In genomic region chr1:235910357-235911299, GRCh38 we compare ENCODE assay signal across 8 cellular contexts. TPM values are rescaled to one million over a fixed set of nuclear protein-coding genes. Genes with fewer than 3 reads are reported as not detected.
A peak's percentile ranks its signal among the peaks of the same experiment; 100 is the strongest.
DNase-seq lines count a peak whose midpoint lies in the region; ATAC-seq and TF ChIP-seq lines count a peak whose summit lies in the region.

No MANE protein-coding gene starts in this region.

- H3K4me1 Mint-ChIP-seq in natural killer cell treated with Interleukin-12 subunit alpha and Interleukin-12 subunit beta and Interleukin-15 and Interleukin-18, amount 100 ng/mL, for 72 hours (ENCODE audit: low read depth in 2 of 2), result peaks cover 4 to 22% of the 10 kb centered on the region in 2 donors
- H3K4me1 Mint-ChIP-seq in natural killer cell, result peaks cover 0 to 5% of the 10 kb centered on the region in 2 donors
- peaks cover 37% of the 10 kb centered on the region for H3K4me1 Mint-ChIP-seq in nephron
- H3K4me1 Mint-ChIP-seq in naive thymus-derived CD8-positive, alpha-beta T cell, result peaks cover 0 to 4% (median under 1%) of the 10 kb centered on the region in 4 donors

- H3K36me3 ChIP-seq in SJSA1, result no peaks in the 10 kb centered on the region

- no peaks in the 10 kb centered on the region for H3K27me3 ChIP-seq in SJSA1 (replicated peaks)

- DNase-seq in natural killer cell treated with Interleukin-12 subunit alpha and Interleukin-12 subunit beta and Interleukin-15 and Interleukin-18, amount 100 ng/mL, for 72 hours (ENCODE audit: low spot score), result no peak
- no peak for DNase-seq in natural killer cell
- peak; percentile 95 to 97 for DNase-seq in SJSA1 (ENCODE audit: low read depth in 1 of 2, low spot score in 2 of 2)
- peak; percentile 15 to 89 for DNase-seq in dermis microvascular lymphatic vessel endothelial cell (ENCODE audit: low read depth in 2 of 2)
- DNase-seq in NCI-H2171 treated with DMSO at 0.1 percent for 48 hours (lab: John Stamatoyannopoulos, UW), result no peak
- DNase-seq in naive thymus-derived CD8-positive, alpha-beta T cell, result no peak
- no peak for DNase-seq in SKM-1 (lab: John Stamatoyannopoulos, UW; ENCODE audit: unreplicated experiment)

- peak overlapping the region in 1 of 2 donors; percentile 51 for H3K27ac Mint-ChIP-seq in natural killer cell treated with Interleukin-12 subunit alpha and Interleukin-12 subunit beta and Interleukin-15 and Interleukin-18, amount 100 ng/mL, for 72 hours
- H3K27ac Mint-ChIP-seq in natural killer cell (no peak overlapping the region), nephron (peak overlapping the region in 2 of 3 experiments; percentile 20 to 54)
- peak overlapping the region in 2 of 10 donors; percentile 37 to 58 for H3K27ac Mint-ChIP-seq in naive thymus-derived CD8-positive, alpha-beta T cell

- H3K9me3 ChIP-seq in SJSA1 (replicated peaks), result no peaks in the 10 kb centered on the region

- H3K27me3 Mint-ChIP-seq in natural killer cell treated with Interleukin-12 subunit alpha and Interleukin-12 subunit beta and Interleukin-15 and Interleukin-18, amount 100 ng/mL, for 72 hours, result no peaks in the 10 kb centered on the region
- no peaks in the 10 kb centered on the region for H3K27me3 Mint-ChIP-seq in natural killer cell (ENCODE audit: low read depth in 2 of 2)
- peaks cover 6% of the 10 kb centered on the region for H3K27me3 Mint-ChIP-seq in nephron (ENCODE audit: low read depth)
- H3K27me3 Mint-ChIP-seq in naive thymus-derived CD8-positive, alpha-beta T cell, result peaks cover 0 to 3% (median 0%) of the 10 kb centered on the region in 5 donors

- peak overlapping the region; percentile 83 for H3K27ac ChIP-seq in SJSA1

- H3K4me1 ChIP-seq in SJSA1 (replicated peaks), result peaks cover 52% of the 10 kb centered on the region

- H3K4me3 Mint-ChIP-seq in natural killer cell treated with Interleukin-12 subunit alpha and Interleukin-12 subunit beta and Interleukin-15 and Interleukin-18, amount 100 ng/mL, for 72 hours, result peak overlapping the region; percentile 23
- H3K4me3 Mint-ChIP-seq in natural killer cell (no peak overlapping the region), nephron (no peak overlapping the region)
- H3K4me3 Mint-ChIP-seq in naive thymus-derived CD8-positive, alpha-beta T cell, result no peak overlapping the region

- H3K9me3 Mint-ChIP-seq in natural killer cell treated with Interleukin-12 subunit alpha and Interleukin-12 subunit beta and Interleukin-15 and Interleukin-18, amount 100 ng/mL, for 72 hours, result no peaks in the 10 kb centered on the region
- no peaks in the 10 kb centered on the region for H3K9me3 Mint-ChIP-seq in natural killer cell
- H3K9me3 Mint-ChIP-seq in nephron, result no peaks in the 10 kb centered on the region
- H3K9me3 Mint-ChIP-seq in naive thymus-derived CD8-positive, alpha-beta T cell, result no peaks in the 10 kb centered on the region

- TF ChIP-seq CTCF in natural killer cell (IDR thresholded peaks at IDR 0.05) (no peak), nephron (IDR thresholded peaks at IDR 0.05; ENCODE audit: unreplicated experiment in 3 of 3) (no peak)

- no peaks in the 10 kb centered on the region for H3K36me3 Mint-ChIP-seq in natural killer cell treated with Interleukin-12 subunit alpha and Interleukin-12 subunit beta and Interleukin-15 and Interleukin-18, amount 100 ng/mL, for 72 hours
- no peaks in the 10 kb centered on the region for H3K36me3 Mint-ChIP-seq in natural killer cell
- no peaks in the 10 kb centered on the region for H3K36me3 Mint-ChIP-seq in nephron (ENCODE audit: low read depth)
- H3K36me3 Mint-ChIP-seq in naive thymus-derived CD8-positive, alpha-beta T cell, result no peaks in the 10 kb centered on the region

- intact Hi-C loops in natural killer cell (cut with micrococcal nuclease), result no loop called here

- POLR2A ChIA-PET in naive thymus-derived CD8-positive, alpha-beta T cell (lab: Charles Lee), result no interaction called here

- ATAC-seq in natural killer cell treated with Interleukin-12 subunit alpha and Interleukin-12 subunit beta and Interleukin-15 and Interleukin-18, amount 100 ng/mL, for 72 hours, result peak; percentile 66 to 90
- no peak for ATAC-seq in natural killer cell
- ATAC-seq in naive thymus-derived CD8-positive, alpha-beta T cell, result no peak

- no peak overlapping the region for H3K4me3 ChIP-seq in SJSA1

RNA-seq across cellular contexts. Expression of gene LYST, which starts 43.9 kb away (rescaled TPM):
- 10 to 100 TPM; 68.8 to 91.2 TPM for total RNA-seq in natural killer cell treated with Interleukin-12 subunit alpha and Interleukin-12 subunit beta and Interleukin-15 and Interleukin-18, amount 100 ng/mL, for 72 hours
- total RNA-seq in natural killer cell (100 to 1,000 TPM in 1 of 3 donors, 10 to 100 TPM in 2; 89.9 to 115 (median 93.6) TPM), dermis microvascular lymphatic vessel endothelial cell (10.3 and 15.4 TPM in 2 replicates)
- total RNA-seq in SJSA1 (2014; rRNA removed; shearing (Covaris generic)), result 4.1 and 8.1 TPM in 2 replicates
- total RNA-seq in naive thymus-derived CD8-positive, alpha-beta T cell, result 10 to 100 TPM; 23.0 to 27.2 TPM
- 10 to 100 TPM in 1 of 3 donors, 1 to 10 TPM in 2; 6.4 to 10.9 (median 6.6) TPM for polyA plus RNA-seq in naive thymus-derived CD8-positive, alpha-beta T cell

Comparison
In these comparisons a context has a peak if more than half of its experiments do, and no peak if none do; other contexts are left out.
1. ATAC-seq: peak in natural killer cell treated with Interleukin-12 subunit alpha and Interleukin-12 subunit beta and Interleukin-15 and Interleukin-18, amount 100 ng/mL, for 72 hours (2 of 2); none in natural killer cell (0 of 3) and naive thymus-derived CD8-positive, alpha-beta T cell (0 of 2).
2. DNase-seq: peak in SJSA1 (2 of 2) and dermis microvascular lymphatic vessel endothelial cell (2 of 2); none in natural killer cell treated with Interleukin-12 subunit alpha and Interleukin-12 subunit beta and Interleukin-15 and Interleukin-18, amount 100 ng/mL, for 72 hours (single experiment), natural killer cell (single experiment), NCI-H2171 treated with DMSO at 0.1 percent for 48 hours (single experiment), naive thymus-derived CD8-positive, alpha-beta T cell (0 of 10) and SKM-1 (single experiment).
3. H3K27ac Mint-ChIP-seq: peak in nephron (2 of 3); none in natural killer cell (0 of 2).